ENCODE assay signal across 10 cellular contexts in genomic region chr17:69430488-69430887, GRCh38. TPM values are rescaled to one million over a fixed set of nuclear protein-coding genes. Genes with fewer than 3 reads are reported as not detected.
DNase-seq lines count a peak whose midpoint lies in the region; ATAC-seq and TF ChIP-seq lines count a peak whose summit lies in the region.
"Had no signal": no experiment of that assay in that cellular context is flagged by ENCODE, and none has a peak within 500 bp of the region (broad histone marks: within the 10 kb centered on the region; RNA-seq: fewer than 3 reads in every experiment).

No MANE protein-coding gene starts in this region.

- no peak for TF ChIP-seq POLR2A in adrenal gland (IDR thresholded peaks at IDR 0.05)

- no peak overlapping the region for H3K4me3 ChIP-seq in smooth muscle cell
- no peak overlapping the region for H3K4me3 ChIP-seq in adrenal gland
- H3K4me3 ChIP-seq: neural progenitor cell had no signal

- H3K27me3 ChIP-seq in smooth muscle cell (ENCODE audit: low read depth) = no peaks in the 10 kb centered on the region
- H3K27me3 ChIP-seq in adrenal gland = no peaks in the 10 kb centered on the region
- H3K27me3 ChIP-seq: neural progenitor cell had no signal

- H2AFZ ChIP-seq in smooth muscle cell (ENCODE audit: low read depth) = peak overlapping the region; percentile 85
- H2AFZ ChIP-seq: neural progenitor cell had no signal

- H3K9me3 Mint-ChIP-seq in activated T-cell treated with anti-CD3 and anti-CD28 coated beads, Interleukin-2, amount 50 U/mL, for 72 hours = no peaks in the 10 kb centered on the region
- H3K9me3 Mint-ChIP-seq in dendritic cell treated with granulocyte-macrophage colony-stimulating factor and Interleukin-4, amounts not matched to agents 40 ng/mL and 50 ng/mL, for 4 days = no peaks in the 10 kb centered on the region

- H3K36me3 ChIP-seq in smooth muscle cell (ENCODE audit: low read depth) (no peaks in the 10 kb centered on the region), adrenal gland (replicated peaks in 1 of 2) (no peaks in the 10 kb centered on the region)
- H3K36me3 ChIP-seq: neural progenitor cell had no signal

- H3K36me3 Mint-ChIP-seq in activated T-cell treated with anti-CD3 and anti-CD28 coated beads, Interleukin-2, amount 50 U/mL, for 72 hours (ENCODE audit: insufficient read depth in 2 of 2) = no peaks in the 10 kb centered on the region
- no peaks in the 10 kb centered on the region for H3K36me3 Mint-ChIP-seq in dendritic cell treated with granulocyte-macrophage colony-stimulating factor and Interleukin-4, amounts not matched to agents 40 ng/mL and 50 ng/mL, for 4 days (ENCODE audit: low read depth)

- H3K27ac Mint-ChIP-seq in activated T-cell treated with anti-CD3 and anti-CD28 coated beads, Interleukin-2, amount 50 U/mL, for 72 hours = peak overlapping the region; percentile 73
- H3K27ac Mint-ChIP-seq in dendritic cell treated with granulocyte-macrophage colony-stimulating factor and Interleukin-4, amounts not matched to agents 40 ng/mL and 50 ng/mL, for 4 days = peak overlapping the region; percentile 82
- H3K27ac Mint-ChIP-seq: neural progenitor cell had no signal

- H3K4me2 ChIP-seq in smooth muscle cell = peak overlapping the region; percentile 7
- H3K4me2 ChIP-seq: neural progenitor cell had no signal

- WGBS in smooth muscle cell (ENCODE audit: low lambda C conversion rate) = 45% methylated on average over 4 of the region's 4 CpGs
- 50 to 55% (median 53%) methylated on average over 4 of the region's 4 CpGs for WGBS in adrenal gland, 4 donors

- H3K4me1 ChIP-seq in smooth muscle cell (ENCODE audit: low read depth) = peaks cover 10% of the 10 kb centered on the region
- no peaks in the 10 kb centered on the region for H3K4me1 ChIP-seq in adrenal gland (replicated peaks in 1 of 2)

- H3K27me3 Mint-ChIP-seq in activated T-cell treated with anti-CD3 and anti-CD28 coated beads, Interleukin-2, amount 50 U/mL, for 72 hours (ENCODE audit: low read depth) = no peaks in the 10 kb centered on the region
- H3K27me3 Mint-ChIP-seq in dendritic cell treated with granulocyte-macrophage colony-stimulating factor and Interleukin-4, amounts not matched to agents 40 ng/mL and 50 ng/mL, for 4 days = no peaks in the 10 kb centered on the region

- H3K9me3 ChIP-seq in smooth muscle cell (replicated peaks; ENCODE audit: low read depth) = no peaks in the 10 kb centered on the region
- no peaks in the 10 kb centered on the region for H3K9me3 ChIP-seq in adrenal gland (replicated peaks in 1 of 3)

- H3K4me1 Mint-ChIP-seq in activated T-cell treated with anti-CD3 and anti-CD28 coated beads, Interleukin-2, amount 50 U/mL, for 72 hours (ENCODE audit: low read depth) = peaks cover 52% of the 10 kb centered on the region
- peaks cover 40% of the 10 kb centered on the region for H3K4me1 Mint-ChIP-seq in dendritic cell treated with granulocyte-macrophage colony-stimulating factor and Interleukin-4, amounts not matched to agents 40 ng/mL and 50 ng/mL, for 4 days (ENCODE audit: low read depth)

- intact Hi-C loops in dendritic cell treated with granulocyte-macrophage colony-stimulating factor and Interleukin-4, amounts not matched to agents 40 ng/mL and 50 ng/mL, for 4 days (cut with micrococcal nuclease) = no loop called here
- intact Hi-C loops in adrenal gland (cut with DNase I) = no loop called here

- H3K27ac ChIP-seq in smooth muscle cell (ENCODE audit: low read depth) (peak overlapping the region; percentile 64), adrenal gland (no peak overlapping the region)
- H3K27ac ChIP-seq: neural progenitor cell had no signal

- peak overlapping the region; percentile 54 to 66 for H3K4me3 Mint-ChIP-seq in activated T-cell treated with anti-CD3 and anti-CD28 coated beads, Interleukin-2, amount 50 U/mL, for 72 hours
- H3K4me3 Mint-ChIP-seq in dendritic cell treated with granulocyte-macrophage colony-stimulating factor and Interleukin-4, amounts not matched to agents 40 ng/mL and 50 ng/mL, for 4 days = no peak overlapping the region
- H3K4me3 Mint-ChIP-seq: neural progenitor cell had no signal

- H3K79me2 ChIP-seq in smooth muscle cell (ENCODE audit: low read depth) = no peaks in the 10 kb centered on the region

- TF ChIP-seq CTCF in smooth muscle cell (IDR thresholded peaks at IDR 0.05; ENCODE audit: borderline replicate concordance, insufficient read depth, poor library complexity, severe bottlenecking) = no peak
- TF ChIP-seq CTCF in adrenal gland (IDR thresholded peaks at IDR 0.05) = no peak

- H3F3A ChIP-seq in smooth muscle cell (ENCODE audit: low read depth) = no peaks in the 10 kb centered on the region

- no peaks in the 10 kb centered on the region for H4K20me1 ChIP-seq in smooth muscle cell (ENCODE audit: low read depth)

- peak; percentile 59 to 72 for ATAC-seq in activated T-cell treated with anti-CD3 and anti-CD28 coated beads, Interleukin-2, amount 50 U/mL, for 72 hours (replicated peaks in 1 of 2)
- ATAC-seq in HG03571 (IDR thresholded peaks at IDR 0.05; ENCODE audit: unreplicated experiment) (peak; percentile 55), HG02981 (IDR thresholded peaks at IDR 0.05; ENCODE audit: unreplicated experiment) (no peak)

- H3K9ac ChIP-seq in smooth muscle cell (ENCODE audit: low read depth) = no peak overlapping the region
- H3K9ac ChIP-seq: neural progenitor cell had no signal

- peak in 1 of 2 donors; percentile 3 for DNase-seq in activated T-cell treated with anti-CD3 and anti-CD28 coated beads, Interleukin-2, amount 50 U/mL, for 72 hours
- DNase-seq in activated T-cell treated with anti-CD3 and anti-CD28 coated beads, Interleukin-2, amount 50 U/mL, for 48 hours = no peak
- no peak for DNase-seq in smooth muscle cell (lab: John Stamatoyannopoulos, UW; ENCODE audit: unreplicated experiment)
- DNase-seq in adrenal gland = no peak
- no peak for DNase-seq in hypothalamus (lab: John Stamatoyannopoulos, UW)
- DNase-seq: stimulated activated CD8-positive, alpha-beta memory T cell treated with anti-CD3 and anti-CD28 coated beads, Interleukin-4, amount 100 ng/mL, for 48 hours had no signal

RNA-seq across cellular contexts. Expression of gene MAP2K6, which starts 16.0 kb away (rescaled TPM):
- 1 to 10 TPM; 2.2 to 3.5 TPM for total RNA-seq in activated T-cell treated with anti-CD3 and anti-CD28 coated beads, Interleukin-2, amount 50 U/mL, for 72 hours
- total RNA-seq in smooth muscle cell (8.1 and 8.2 TPM in 2 replicates), adrenal gland (1 to 10 TPM in 6 of 8 donors, under 1 TPM in 2; 0.53 to 7.0 (median 1.7) TPM)
- polyA plus RNA-seq in smooth muscle cell (3.8 and 5.0 TPM in 2 replicates), adrenal gland (1 to 10 TPM; 1.8 to 2.2 (median 2.0) TPM)
